ENCODE assay signal across 1 cellular context in genomic region chr11:86668929-86669328, GRCh38.
TF ChIP-seq lines count a peak whose summit lies in the region.

No MANE protein-coding gene starts in this region.

TF ChIP-seq in A549, 52 proteins besides CTCF, POLR2A, EP300 and RAD21 (continued from another document):
- TF ChIP-seq JUNB (IDR thresholded peaks at IDR 0.05) (no peak), SMC3 (IDR thresholded peaks at IDR 0.05) (peak; percentile 31; the same call in 1 of the 3 replicates)
TF ChIP-seq in A549: peak in this region for 1.
